Comparison of ENCODE assay signal across 9 cellular contexts in genomic region chr19:47813304-47813994, GRCh38. TPM values are rescaled to one million over a fixed set of nuclear protein-coding genes. Genes with fewer than 3 reads are reported as not detected.
DNase-seq lines count a peak whose midpoint lies in the region; ATAC-seq and TF ChIP-seq lines count a peak whose summit lies in the region.
"Had no signal": no experiment of that assay in that cellular context is flagged by ENCODE, and none has a peak within 500 bp of the region (broad histone marks: within the 10 kb centered on the region; RNA-seq: fewer than 3 reads in every experiment).

No MANE protein-coding gene starts in this region.

- no peaks in the 10 kb centered on the region; the same call in 1 of the 2 replicates for H3F3A ChIP-seq in GM23338 (replicated peaks; ENCODE audit: low read depth)

- no peaks in the 10 kb centered on the region for H3K79me2 ChIP-seq in GM23338 (replicated peaks; ENCODE audit: insufficient read depth)

- H3K9me2 ChIP-seq in GM23338 (ENCODE audit: insufficient read depth) = no peaks in the 10 kb centered on the region

- H3K9me3 Mint-ChIP-seq in GM23338 = no peaks in the 10 kb centered on the region
- peaks cover 0 to under 1% (median 0%) of the 10 kb centered on the region in 7 donors for H3K9me3 Mint-ChIP-seq in naive B cell
- H3K9me3 Mint-ChIP-seq in stimulated activated memory B cell treated with anti-CD40 and anti-IgM and Interleukin-4, amounts not matched to agents 10 μg/mL and 1 μg/mL and 100 μg/mL, for 72 hours = no peaks in the 10 kb centered on the region

- no peaks in the 10 kb centered on the region for H3K4me1 Mint-ChIP-seq in GM23338
- H3K4me1 Mint-ChIP-seq in naive B cell = peaks cover 0 to 5% (median 0%) of the 10 kb centered on the region in 3 donors
- no peaks in the 10 kb centered on the region for H3K4me1 Mint-ChIP-seq in stimulated activated memory B cell treated with anti-CD40 and anti-IgM and Interleukin-4, amounts not matched to agents 10 μg/mL and 1 μg/mL and 100 μg/mL, for 72 hours

- no peak overlapping the region for H3K9ac ChIP-seq in NT2/D1 (ENCODE audit: insufficient read length, low read depth)

- H3K4me3 Mint-ChIP-seq in GM23338 (no peak overlapping the region; the same call in 2 of the 3 replicates), naive B cell (no peak overlapping the region)
- H3K4me3 Mint-ChIP-seq in stimulated activated memory B cell treated with anti-CD40 and anti-IgM and Interleukin-4, amounts not matched to agents 10 μg/mL and 1 μg/mL and 100 μg/mL, for 72 hours = no peak overlapping the region

- no peak overlapping the region for H3K4me2 ChIP-seq in GM23338

- no peaks in the 10 kb centered on the region for H3K9me3 ChIP-seq in NT2/D1 (ENCODE audit: insufficient read depth, low read length)

- H3K36me3 ChIP-seq in GM23338 (ENCODE audit: insufficient read depth) = no peaks in the 10 kb centered on the region
- no peaks in the 10 kb centered on the region for H3K36me3 ChIP-seq in NT2/D1 (ENCODE audit: insufficient read depth, insufficient read length, low read length)

- H3K27me3 ChIP-seq in GM23338 (ENCODE audit: insufficient read depth) (no peaks in the 10 kb centered on the region), NT2/D1 (ENCODE audit: insufficient read depth, insufficient read length) (no peaks in the 10 kb centered on the region)

- H3K27ac Mint-ChIP-seq in GM23338 = no peak overlapping the region
- no peak overlapping the region for H3K27ac Mint-ChIP-seq in naive B cell
- H3K27ac Mint-ChIP-seq in stimulated activated memory B cell treated with anti-CD40 and anti-IgM and Interleukin-4, amounts not matched to agents 10 μg/mL and 1 μg/mL and 100 μg/mL, for 72 hours = no peak overlapping the region

- H3K27ac ChIP-seq in GM23338 (ENCODE audit: low read depth) = no peak overlapping the region

- H3K4me3 ChIP-seq in GM23338 (no peak overlapping the region), NT2/D1 (ENCODE audit: insufficient read length, low read depth) (no peak overlapping the region)

- TF ChIP-seq CTCF in AG09319 (IDR thresholded peaks at IDR 0.05; ENCODE audit: low read depth, low read length) = peak; percentile 57
- TF ChIP-seq CTCF in GM23338 (conservative IDR thresholded peaks at IDR 0.05; ENCODE audit: low read depth in 2 of 2) = peak; percentile 71 to 89

- no peaks in the 10 kb centered on the region for H3K36me3 Mint-ChIP-seq in GM23338 (ENCODE audit: low read depth)
- no peaks in the 10 kb centered on the region for H3K36me3 Mint-ChIP-seq in naive B cell
- no peaks in the 10 kb centered on the region for H3K36me3 Mint-ChIP-seq in stimulated activated memory B cell treated with anti-CD40 and anti-IgM and Interleukin-4, amounts not matched to agents 10 μg/mL and 1 μg/mL and 100 μg/mL, for 72 hours

- peaks cover 12% of the 10 kb centered on the region for H3K27me3 Mint-ChIP-seq in GM23338 (ENCODE audit: insufficient read depth, low read depth, poor library complexity)
- peaks cover 8 to 24% (median 18%) of the 10 kb centered on the region in 3 donors for H3K27me3 Mint-ChIP-seq in naive B cell
- H3K27me3 Mint-ChIP-seq in stimulated activated memory B cell treated with anti-CD40 and anti-IgM and Interleukin-4, amounts not matched to agents 10 μg/mL and 1 μg/mL and 100 μg/mL, for 72 hours = peaks cover 50% of the 10 kb centered on the region

- no peak overlapping the region for H2AFZ ChIP-seq in GM23338

- peak; percentile 99 for ATAC-seq in GM23338
- peak; percentile 38 to 65 for ATAC-seq in naive B cell (ENCODE audit: low read depth in 2 of 2)
- ATAC-seq in stimulated activated memory B cell treated with anti-CD40 and anti-IgM and Interleukin-4, amounts not matched to agents 10 μg/mL and 1 μg/mL and 100 μg/mL, for 72 hours = peak; percentile 62
- ATAC-seq in HG02610 (IDR thresholded peaks at IDR 0.05; ENCODE audit: unreplicated experiment) = no peak

- DNase-seq in AG09319 (ENCODE audit: extremely low read depth, low read depth) (peak; percentile 4), GM23338 (ENCODE audit: low spot score) (peak; percentile 93), NT2/D1 (ENCODE audit: low read depth, low spot score) (peak; percentile 77), epidermal melanocyte (ENCODE audit: insufficient read length, low spot score) (peak; percentile 42), naive B cell (peak; percentile 31)
- DNase-seq in activated CD8-positive, alpha-beta memory T cell treated with anti-CD3 and anti-CD28 coated beads, Interleukin-2, amount 50 U/mL, for 1 hour (ENCODE audit: extremely low read depth) = peak; percentile 33

- no peaks in the 10 kb centered on the region for H4K20me1 ChIP-seq in GM23338 (replicated peaks; ENCODE audit: insufficient read depth)

- H3K4me1 ChIP-seq in GM23338 (ENCODE audit: insufficient read depth) (no peaks in the 10 kb centered on the region), NT2/D1 (ENCODE audit: insufficient read depth, insufficient read length) (no peaks in the 10 kb centered on the region)

TF ChIP-seq in GM23338, 12 proteins besides CTCF, POLR2A, EP300 and RAD21 (continues in another document):
- TF ChIP-seq ZNF462 (CRISPR knock-in tag; IDR thresholded peaks at IDR 0.05) (no peak), EZH2 (IDR thresholded peaks at IDR 0.05; ENCODE audit: low read depth, unreplicated experiment) (no peak), POLR2AphosphoS5 (IDR thresholded peaks at IDR 0.05; ENCODE audit: low read depth) (no peak), JUNB (IDR thresholded peaks at IDR 0.05; ENCODE audit: unreplicated experiment) (no peak)

RNA-seq across cellular contexts. Expression of gene CRX, which starts 8.3 kb away (rescaled TPM):
- total RNA-seq in GM23338 (2014; rRNA removed; shearing (Covaris generic)) = not detected in 2 replicates
- polyA plus RNA-seq in GM23338 (2016; fragmentation: Nextera tagmentation; extraction: Ambion mirVana) (0.07 and 0.15 TPM in 2 replicates), naive B cell (ENCODE audit: low read depth in 6 of 6) (not detected)
- total RNA-seq: urinary bladder had no signal
- polyA plus RNA-seq: urinary bladder had no signal

RNA-seq across cellular contexts. Expression of gene TPRX1, which starts 9.1 kb away (rescaled TPM):
- total RNA-seq in GM23338 (2014; rRNA removed; shearing (Covaris generic)) = 0.19 and 0.28 TPM in 2 replicates
- polyA plus RNA-seq in GM23338 (2016; fragmentation: Nextera tagmentation; extraction: Ambion mirVana) (0.14 TPM in 1 of 2 replicates, not detected in the other), naive B cell (ENCODE audit: low read depth in 6 of 6) (not detected)
- total RNA-seq: urinary bladder had no signal
- polyA plus RNA-seq: urinary bladder had no signal

RNA-seq across cellular contexts. Expression of gene SELENOW, which starts 34.9 kb away (rescaled TPM):
- total RNA-seq in GM23338 (2014; rRNA removed; shearing (Covaris generic)) = 524 and 558 TPM in 2 replicates
- polyA plus RNA-seq in GM23338 (2016; fragmentation: Nextera tagmentation; extraction: Ambion mirVana) (811 and 820 TPM in 2 replicates), naive B cell (ENCODE audit: low read depth in 6 of 6) (100 to 1,000 TPM in 3 of 6 donors, 10 to 100 TPM in 3; 68.2 to 131 (median 102) TPM)

RNA-seq across cellular contexts. Expression of gene TPRX2, which starts 45.6 kb away (rescaled TPM):
- total RNA-seq in GM23338 (2014; rRNA removed; shearing (Covaris generic)) = not detected in 2 replicates
- not detected in 2 replicates for polyA plus RNA-seq in GM23338 (2016; fragmentation: Nextera tagmentation; extraction: Ambion mirVana)
- not detected for polyA plus RNA-seq in naive B cell (ENCODE audit: low read depth in 6 of 6)
- total RNA-seq: urinary bladder had no signal
- polyA plus RNA-seq: urinary bladder had no signal

Comparison
In these comparisons a context has a peak if more than half of its experiments do, and no peak if none do; other contexts are left out.
1. DNase-seq: peak in every context shown above with its lines; median percentile 93 in GM23338; 77 in NT2/D1; 42 in epidermal melanocyte; 33 in activated CD8-positive, alpha-beta memory T cell treated with anti-CD3 and anti-CD28 coated beads, Interleukin-2, amount 50 U/mL, for 1 hour; 31 in naive B cell; 4 in AG09319.